Comparison of ENCODE assay signal across 15 cellular contexts in the genomic region with DNA sequence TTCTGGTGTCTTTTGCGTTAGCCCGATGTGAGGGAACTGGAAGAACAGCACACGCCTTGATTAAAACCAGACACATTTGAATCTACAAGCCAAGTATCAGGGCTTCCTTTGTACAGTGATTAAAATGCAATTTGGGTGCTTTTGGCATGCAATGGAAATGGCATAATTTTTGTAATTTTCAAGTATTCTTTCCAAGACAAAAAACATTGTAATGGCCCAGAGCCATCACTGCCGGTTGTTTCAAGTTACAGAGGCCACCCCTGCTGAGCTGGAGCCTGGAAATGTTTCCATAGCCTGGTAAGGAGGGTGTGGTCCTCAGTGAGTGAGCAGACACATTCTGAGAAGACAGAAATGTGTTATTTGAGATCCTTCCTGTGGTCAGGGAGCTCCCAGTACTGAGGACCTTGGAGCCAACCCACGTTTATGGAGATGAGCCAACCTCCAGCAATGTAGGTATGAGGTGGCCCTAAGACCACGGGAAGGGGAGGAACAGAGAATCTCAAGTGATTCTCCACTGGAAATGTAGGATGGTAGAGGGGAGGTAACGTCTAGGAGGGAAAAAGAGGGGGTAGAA. TPM values are rescaled to one million over a fixed set of nuclear protein-coding genes. Genes with fewer than 3 reads are reported as not detected.
DNase-seq lines count a peak whose midpoint lies in the region; ATAC-seq and TF ChIP-seq lines count a peak whose summit lies in the region.
"Had no signal": no experiment of that assay in that cellular context is flagged by ENCODE, and none has a peak within 500 bp of the region (broad histone marks: within the 10 kb centered on the region; RNA-seq: fewer than 3 reads in every experiment).

No MANE protein-coding gene starts in this region.

- CTCF ChIA-PET in A673 (lab: Charles Lee), result no interaction called here
- CTCF ChIA-PET in HEK293T (lab: Yijun Ruan, JAX), result no interaction called here

- POLR2A ChIA-PET in A673 (lab: Charles Lee; ENCODE audit: low non-redundant PET) (interaction anchor here (0.6 to 0.7 kb wide), 2 partner anchors 1033 to 1243 kb away, joined by 3 to 4 read pairs; no protein-coding TSS in a partner anchor), HEK293T (lab: Yijun Ruan, JAX) (interaction anchor here (1.0 kb wide), 1 partner anchor 57 kb away, joined by 4 read pairs; a partner anchor contains a TSS)

- H3K9me3 ChIP-seq in A673 (ENCODE audit: low read depth, low read length, poor library complexity, severe bottlenecking) (no peaks in the 10 kb centered on the region), adipocyte (ENCODE audit: control insufficient read depth, low read length) (peaks cover 5% of the 10 kb centered on the region)
- H3K9me3 ChIP-seq: neutrophil, thoracic aorta had no signal

- DNase-seq in A673 (ENCODE audit: low spot score) (peak; percentile 94), HEK293T (ENCODE audit: extremely low spot score) (peak; percentile 77), adipocyte (ENCODE audit: low read depth) (peak; percentile 95), iPS-NIHi7 (ENCODE audit: extremely low spot score) (peak; percentile 12), HuH-7.5 (ENCODE audit: low spot score) (no peak)
- DNase-seq: activated CD4-positive, alpha-beta T cell treated with anti-CD3 and anti-CD28 coated beads, Interleukin-2, amount 50 U/mL, for 1 hour; activated naive CD8-positive, alpha-beta T cell treated with anti-CD3 and anti-CD28 coated beads, Interleukin-2, amount 10 ng/mL, durations not matched to agents 7 days and 5 days; immature natural killer cell; NCI-H2081 had no signal

- H3K27me3 ChIP-seq in A673 (replicated peaks; ENCODE audit: insufficient read depth, low read depth, low read length, poor library complexity) (no peaks in the 10 kb centered on the region), adipocyte (replicated peaks; ENCODE audit: control insufficient read depth, insufficient read depth, low read length) (no peaks in the 10 kb centered on the region)
- H3K27me3 ChIP-seq: BLaER1 treated with 17β-estradiol and CSF1 and Interleukin-3, amounts not matched to agents 10 nM and 100 nM had no signal

- ATAC-seq in HG02870 (IDR thresholded peaks at IDR 0.05; ENCODE audit: unreplicated experiment), result no peak
- ATAC-seq in HG03442 (IDR thresholded peaks at IDR 0.05; ENCODE audit: unreplicated experiment), result no peak
- ATAC-seq in GM18511 (IDR thresholded peaks at IDR 0.05; ENCODE audit: unreplicated experiment), result no peak

- no peak for TF ChIP-seq CTCF in A673 (conservative IDR thresholded peaks at IDR 0.05; ENCODE audit: low read depth, low read length)

- no peaks in the 10 kb centered on the region for H3K36me3 ChIP-seq in A673 (ENCODE audit: insufficient read depth, low read length, poor library complexity, severe bottlenecking)
- no peaks in the 10 kb centered on the region for H3K36me3 ChIP-seq in adipocyte (ENCODE audit: control insufficient read depth, insufficient read depth, low read length, severe bottlenecking)
- H3K36me3 ChIP-seq: BLaER1 treated with 17β-estradiol and CSF1 and Interleukin-3, amounts not matched to agents 10 nM and 100 nM; neutrophil; thoracic aorta had no signal

- intact Hi-C loops in A673 (cut with micrococcal nuclease; ENCODE audit: unreplicated experiment), result no loop called here

- no peak overlapping the region for H3K9ac ChIP-seq in adipocyte (ENCODE audit: low read length)
- H3K9ac ChIP-seq: BLaER1 treated with 17β-estradiol and CSF1 and Interleukin-3, amounts not matched to agents 10 nM and 100 nM had no signal

- H3K4me3 ChIP-seq in A673 (ENCODE audit: low read depth, low read length, poor library complexity, severe bottlenecking) (peak overlapping the region; percentile 22), adipocyte (ENCODE audit: low read length) (peak overlapping the region; percentile 3)
- H3K4me3 ChIP-seq: BLaER1 treated with 17β-estradiol and CSF1 and Interleukin-3, amounts not matched to agents 10 nM and 100 nM; thoracic aorta had no signal

- no TSS peak for BruUV-seq in A673 (replicated peaks; lab: Mats Ljungman, UMichigan)

- peak overlapping the region; percentile 74 for H3K27ac ChIP-seq in A673 (ENCODE audit: low read depth, low read length, poor library complexity, severe bottlenecking)
- H3K27ac ChIP-seq: BLaER1 treated with 17β-estradiol and CSF1 and Interleukin-3, amounts not matched to agents 10 nM and 100 nM; neutrophil; thoracic aorta had no signal

- H3K4me1 ChIP-seq in A673 (ENCODE audit: insufficient read depth, low read length, poor library complexity, severe bottlenecking) (peaks cover 16% of the 10 kb centered on the region), adipocyte (ENCODE audit: control insufficient read depth, insufficient read depth, low read length) (peaks cover 17% of the 10 kb centered on the region)
- H3K4me1 ChIP-seq: BLaER1 treated with 17β-estradiol and CSF1 and Interleukin-3, amounts not matched to agents 10 nM and 100 nM had no signal

TF ChIP-seq in HEK293T, 16 proteins besides CTCF, POLR2A, EP300 and RAD21:
- no peak for TF ChIP-seq SP1 (IDR thresholded peaks at IDR 0.05)
- TF ChIP-seq ELF4 (IDR thresholded peaks at IDR 0.05), result no peak

RNA-seq across cellular contexts. Expression of a gene that starts 20.9 kb away (rescaled TPM):
- 0.61 and 1.3 TPM in 2 replicates for total RNA-seq in A673 (2021)
- total RNA-seq: activated naive CD8-positive, alpha-beta T cell treated with anti-CD3 and anti-CD28 coated beads, Interleukin-2, amount 10 ng/mL, durations not matched to agents 7 days and 5 days; thoracic aorta had no signal

RNA-seq across cellular contexts. Expression of a gene that starts 57.5 kb away (rescaled TPM):
- total RNA-seq in A673 (2021), result 37.8 and 40.5 TPM in 2 replicates
